Comparison of ENCODE assay signal across 17 cellular contexts in genomic region chr12:42670719-42671118, GRCh38.
DNase-seq lines count a peak whose midpoint lies in the region; ATAC-seq and TF ChIP-seq lines count a peak whose summit lies in the region.
"Had no signal": no experiment of that assay in that cellular context is flagged by ENCODE, and none has a peak within 500 bp of the region (broad histone marks: within the 10 kb centered on the region; RNA-seq: fewer than 3 reads in every experiment).

No MANE protein-coding gene starts in this region.

- H3K4me1 Mint-ChIP-seq in GM23338, result peaks cover 38% of the 10 kb centered on the region
- H3K4me1 Mint-ChIP-seq in WTC11, result peaks cover 53% of the 10 kb centered on the region
- peaks cover 8% of the 10 kb centered on the region for H3K4me1 Mint-ChIP-seq in osteocyte (ENCODE audit: unreplicated experiment)
- H3K4me1 Mint-ChIP-seq: B cell had no signal

- H3K4ac ChIP-seq in mesendoderm (ENCODE audit: low read depth, low read length), result peak overlapping the region; percentile 86

- CTCF ChIA-PET in WTC11 (lab: Charles Lee), result interaction anchor here (1.0 to 1.5 kb wide), 2 partner anchors 9 to 102 kb away, joined by 3 to 4 read pairs; no protein-coding TSS in a partner anchor

- H3K27me3 ChIP-seq in GM23338 (ENCODE audit: insufficient read depth), result no peaks in the 10 kb centered on the region
- no peaks in the 10 kb centered on the region for H3K27me3 ChIP-seq in mesendoderm (ENCODE audit: insufficient read depth, low read length, poor library complexity)
- H3K27me3 ChIP-seq: BLaER1 treated with 17β-estradiol and CSF1 and Interleukin-3, amounts not matched to agents 10 nM and 100 nM had no signal

- POLR2A ChIA-PET in WTC11 (lab: Charles Lee), result no interaction called here

- no peak overlapping the region for H2BK120ac ChIP-seq in mesendoderm (ENCODE audit: low read depth, low read length)

- H3K9ac ChIP-seq in mesendoderm (ENCODE audit: low read length), result no peak overlapping the region
- H3K9ac ChIP-seq: BLaER1 treated with 17β-estradiol and CSF1 and Interleukin-3, amounts not matched to agents 10 nM and 100 nM had no signal

- peak overlapping the region; percentile 74 for H2BK5ac ChIP-seq in mesendoderm (ENCODE audit: low read length)

- H3K18ac ChIP-seq in mesendoderm (ENCODE audit: low read length), result peak overlapping the region; percentile 56

- TF ChIP-seq CTCF in GM23338 (conservative IDR thresholded peaks at IDR 0.05; ENCODE audit: low read depth in 2 of 2), result no peak
- no peak for TF ChIP-seq CTCF in WTC11 (IDR thresholded peaks at IDR 0.05)
- TF ChIP-seq CTCF in osteocyte (IDR thresholded peaks at IDR 0.05), result no peak

- no peaks in the 10 kb centered on the region for H3K79me1 ChIP-seq in mesendoderm (ENCODE audit: low read length)

- H3K27ac ChIP-seq in GM23338 (ENCODE audit: low read depth), result peak overlapping the region; percentile 27
- H3K27ac ChIP-seq in mesendoderm (ENCODE audit: low read depth, low read length), result no peak overlapping the region
- H3K27ac ChIP-seq: 22Rv1; A549; BLaER1 treated with 17β-estradiol and CSF1 and Interleukin-3, amounts not matched to agents 10 nM and 100 nM; C4-2B had no signal

- H3K23ac ChIP-seq in mesendoderm (ENCODE audit: low read length), result no peak overlapping the region

- H3K27me3 Mint-ChIP-seq in GM23338 (ENCODE audit: insufficient read depth, low read depth, poor library complexity) (no peaks in the 10 kb centered on the region), WTC11 (ENCODE audit: low read depth) (no peaks in the 10 kb centered on the region; the same call in 1 of the 2 replicates), osteocyte (ENCODE audit: unreplicated experiment) (peaks cover 4% of the 10 kb centered on the region)
- H3K27me3 Mint-ChIP-seq: CD4-positive, alpha-beta T cell had no signal

- H2BK15ac ChIP-seq in mesendoderm (replicated peaks; ENCODE audit: low read depth), result no peak overlapping the region

- H3K4me2 ChIP-seq in GM23338 (no peak overlapping the region), mesendoderm (ENCODE audit: low read length) (no peak overlapping the region)
- H3K4me2 ChIP-seq: A549; BLaER1 treated with 17β-estradiol and CSF1 and Interleukin-3, amounts not matched to agents 10 nM and 100 nM had no signal

- no peak overlapping the region for H3K4me3 ChIP-seq in GM23338
- no peak overlapping the region for H3K4me3 ChIP-seq in mesendoderm (ENCODE audit: low read length)
- H3K4me3 ChIP-seq: A549; BLaER1 treated with 17β-estradiol and CSF1 and Interleukin-3, amounts not matched to agents 10 nM and 100 nM had no signal

- H2AFZ ChIP-seq in GM23338, result no peak overlapping the region

- no peak for DNase-seq in GM23338 (ENCODE audit: low spot score)
- DNase-seq in WTC11 (ENCODE audit: low spot score), result no peak
- no peak for DNase-seq in mesendoderm
- no peak for DNase-seq in osteocyte (ENCODE audit: extremely low spot score, unreplicated experiment)
- no peak for DNase-seq in NCI-H748 treated with DMSO at 0.1 percent for 48 hours (lab: John Stamatoyannopoulos, UW)
- DNase-seq: AML-193; Caco-2; Calu3; CD4-positive, alpha-beta T cell; CD8-positive, alpha-beta T cell; DMS79 treated with DMSO at 0.1 percent for 48 hours; GF-D8 had no signal

- no peaks in the 10 kb centered on the region for H3K36me3 ChIP-seq in GM23338 (ENCODE audit: insufficient read depth)
- H3K36me3 ChIP-seq in mesendoderm (ENCODE audit: control insufficient read depth, insufficient read depth, low read length), result no peaks in the 10 kb centered on the region
- H3K36me3 ChIP-seq: BLaER1 treated with 17β-estradiol and CSF1 and Interleukin-3, amounts not matched to agents 10 nM and 100 nM had no signal

- no peak overlapping the region for H3K56ac ChIP-seq in mesendoderm (ENCODE audit: low read length)

- no peak overlapping the region for H4K5ac ChIP-seq in mesendoderm (ENCODE audit: low read length)

- H2AK5ac ChIP-seq in mesendoderm (ENCODE audit: low read length), result peak overlapping the region; percentile 60

- H3K4me1 ChIP-seq in GM23338 (ENCODE audit: insufficient read depth), result peaks cover 33% of the 10 kb centered on the region
- H3K4me1 ChIP-seq in mesendoderm (ENCODE audit: control insufficient read depth, low read depth, low read length), result peaks cover 3% of the 10 kb centered on the region
- H3K4me1 ChIP-seq: A549; BLaER1 treated with 17β-estradiol and CSF1 and Interleukin-3, amounts not matched to agents 10 nM and 100 nM had no signal

- H4K20me1 ChIP-seq in GM23338 (replicated peaks; ENCODE audit: insufficient read depth), result no peaks in the 10 kb centered on the region
- H4K20me1 ChIP-seq: BLaER1 treated with 17β-estradiol and CSF1 and Interleukin-3, amounts not matched to agents 10 nM and 100 nM had no signal

- no peaks in the 10 kb centered on the region for H3F3A ChIP-seq in GM23338 (replicated peaks; ENCODE audit: low read depth)

- H3K36me3 Mint-ChIP-seq in GM23338 (ENCODE audit: low read depth) (peaks cover 12% of the 10 kb centered on the region), WTC11 (peaks cover 2% of the 10 kb centered on the region; the same call in 1 of the 2 replicates), osteocyte (ENCODE audit: unreplicated experiment) (no peaks in the 10 kb centered on the region)
- H3K36me3 Mint-ChIP-seq: CD8-positive, alpha-beta T cell had no signal

- H4K8ac ChIP-seq in mesendoderm (ENCODE audit: low read depth, low read length), result no peak overlapping the region

- H3K4me3 Mint-ChIP-seq in GM23338 (no peak overlapping the region), WTC11 (no peak overlapping the region), osteocyte (ENCODE audit: unreplicated experiment) (no peak overlapping the region)
- H3K4me3 Mint-ChIP-seq: B cell; CD4-positive, alpha-beta T cell; CD8-positive, alpha-beta T cell had no signal

- H3K79me2 ChIP-seq in GM23338 (replicated peaks; ENCODE audit: insufficient read depth), result no peaks in the 10 kb centered on the region
- H3K79me2 ChIP-seq in mesendoderm (ENCODE audit: control insufficient read depth, insufficient read depth, low read length), result no peaks in the 10 kb centered on the region

- H3K9me3 Mint-ChIP-seq in GM23338 (peaks cover 5% of the 10 kb centered on the region), WTC11 (peaks cover 19% of the 10 kb centered on the region), osteocyte (ENCODE audit: unreplicated experiment) (no peaks in the 10 kb centered on the region)
- H3K9me3 Mint-ChIP-seq: CD8-positive, alpha-beta T cell had no signal

- H3K9me2 ChIP-seq in GM23338 (ENCODE audit: insufficient read depth), result peaks cover 14% of the 10 kb centered on the region

- H3K27ac Mint-ChIP-seq in GM23338 (no peak overlapping the region), WTC11 (no peak overlapping the region), osteocyte (ENCODE audit: unreplicated experiment) (no peak overlapping the region)
- H3K27ac Mint-ChIP-seq: B cell; CD4-positive, alpha-beta T cell; CD8-positive, alpha-beta T cell had no signal

- ATAC-seq in GM23338 (no peak), WTC11 (no peak)
- ATAC-seq: A549; CD8-positive, alpha-beta T cell had no signal

TF ChIP-seq in GM23338, 12 proteins besides CTCF, POLR2A, EP300 and RAD21 (continues in another document):
- TF ChIP-seq EZH2 (IDR thresholded peaks at IDR 0.05; ENCODE audit: low read depth, unreplicated experiment), result no peak

TF ChIP-seq in WTC11, 78 proteins besides CTCF, POLR2A, EP300 and RAD21:
- TF ChIP-seq HMGA2 (CRISPR knock-in tag; IDR thresholded peaks at IDR 0.05), result peak; percentile 96
- no peak for TF ChIP-seq NR2C2 (CRISPR knock-in tag; IDR thresholded peaks at IDR 0.05)
- TF ChIP-seq JAZF1 (CRISPR knock-in tag; IDR thresholded peaks at IDR 0.05), result no peak
- TF ChIP-seq ZNF416 (CRISPR knock-in tag; IDR thresholded peaks at IDR 0.05), result no peak
TF ChIP-seq in WTC11: peak in this region for 1.
